Comparison of ENCODE assay signal across 10 cellular contexts in genomic region chr6:116393430-116393829, GRCh38. TPM values are rescaled to one million over a fixed set of nuclear protein-coding genes. Genes with fewer than 3 reads are reported as not detected.
DNase-seq lines count a peak whose midpoint lies in the region; ATAC-seq, FAIRE-seq and TF ChIP-seq lines count a peak whose summit lies in the region.
"Had no signal": no experiment of that assay in that cellular context is flagged by ENCODE, and none has a peak within 500 bp of the region (broad histone marks: within the 10 kb centered on the region; RNA-seq: fewer than 3 reads in every experiment).

No MANE protein-coding gene starts in this region.

- in situ Hi-C loops in SK-MEL-5 (cut with HindIII; ENCODE audit: low pct_unique_long_range_greater_than_20kb, low sequenced_read_pairs) = no loop called here

- ATAC-seq in GM21576 (IDR thresholded peaks at IDR 0.05; ENCODE audit: unreplicated experiment) (peak; percentile 26), left lung (peak; percentile 30), HG03025 (IDR thresholded peaks at IDR 0.05; ENCODE audit: low FRiP score, unreplicated experiment) (no peak)

- CTCF ChIA-PET in BJ (lab: Yijun Ruan, JAX) = interaction anchor here (1.2 kb wide), 2 partner anchors 105 to 114 kb away, joined by 3 to 4 read pairs; partner anchors contain the start of gene TSPYL1
- CTCF ChIA-PET in RWPE1 (lab: Yijun Ruan, JAX) = no interaction called here

- no peaks in the 10 kb centered on the region for H3K9me3 ChIP-seq in left lung

- H3K4me3 ChIP-seq in BJ (ENCODE audit: low read depth, low read length) (no peak overlapping the region), left lung (no peak overlapping the region)
- H3K4me3 ChIP-seq: lung had no signal

- H3K27ac ChIP-seq in left lung (peak overlapping the region; percentile 35 to 89), RWPE1 (no peak overlapping the region)

- peaks cover 3 to 73% of the 10 kb centered on the region in 2 donors for H3K4me1 ChIP-seq in left lung

- no peaks in the 10 kb centered on the region for H3K27me3 ChIP-seq in BJ (ENCODE audit: control insufficient read depth, insufficient read depth, low read length)
- no peaks in the 10 kb centered on the region for H3K27me3 ChIP-seq in left lung

- no peak for FAIRE-seq in urothelium cell line (lab: Jason Lieb, UNC)

- intact Hi-C loops in left lung (cut with DNase I) = no loop called here

- DNase-seq in BJ (ENCODE audit: low read depth) (no peak), SK-MEL-5 (ENCODE audit: low read depth, low spot score) (peak; percentile 21), left lung (no peak), RWPE1 (ENCODE audit: low spot score) (no peak), SIG-M5 treated with dmso at 0.1 percent for 504 hours (lab: John Stamatoyannopoulos, UW; ENCODE audit: unreplicated experiment) (no peak), urothelium cell line (ENCODE audit: low spot score) (no peak)
- DNase-seq: NCI-H187 treated with DMSO at 0.1 percent for 48 hours had no signal

- TF ChIP-seq CTCF in BJ (IDR thresholded peaks at IDR 0.05; ENCODE audit: insufficient read depth, low read depth, low read length) (0 out of 2 replicates have a peak, but pooled peaks have one; percentile 6), left lung (IDR thresholded peaks at IDR 0.05) (no peak), RWPE1 (conservative IDR thresholded peaks at IDR 0.05; ENCODE audit: low read depth) (no peak)

- H3K36me3 ChIP-seq in BJ (ENCODE audit: control insufficient read depth, insufficient read depth, low read length) = no peaks in the 10 kb centered on the region
- no peaks in the 10 kb centered on the region for H3K36me3 ChIP-seq in left lung

- POLR2A ChIA-PET in BJ (lab: Charles Lee) (no interaction called here), RWPE1 (lab: Yijun Ruan, JAX; ENCODE audit: low non-redundant PET) (no interaction called here)

RNA-seq across cellular contexts. Expression of gene DSE, which starts 22.7 kb away (rescaled TPM):
- polyA plus RNA-seq in BJ (2011; rRNA removed) = 82.1 and 109 TPM in 2 replicates
- polyA minus RNA-seq in BJ (2011; rRNA and poly(A)+ RNA removed) = 68.6 and 85.1 TPM in 2 replicates
- total RNA-seq in SK-MEL-5 (2014; rRNA removed; shearing (Covaris generic)) = 0.40 and 1.0 TPM in 2 replicates
- polyA plus RNA-seq in SK-MEL-5 (2015; cell fraction: cytosol; rRNA removed) = 0.23 and 0.48 TPM in 2 replicates
- 4.4 and 7.2 TPM in 2 replicates for polyA plus RNA-seq in SK-MEL-5 (2015; cell fraction: nucleus; rRNA removed)
- 10 to 100 TPM; 39.7 to 85.6 TPM for total RNA-seq in left lung

Comparison
In these comparisons a context has a peak if more than half of its experiments do, and no peak if none do; other contexts are left out.
1. RNA of gene DSE, which starts 22.7 kb away (total RNA-seq): 39.7 to 85.6 TPM in left lung; 0.40 to 1.0 TPM in SK-MEL-5; every median in the first group is over 10 times any median in the second.